ENCODE assay signal across 2 cellular contexts in genomic region chr20:57197352-57198198, GRCh38.
TF ChIP-seq lines count a peak whose summit lies in the region.

No MANE protein-coding gene starts in this region.

TF ChIP-seq in HEK293, 187 proteins besides CTCF, POLR2A, EP300 and RAD21 (continued from another document):
- TF ChIP-seq ZNF280C (tag by site-specific recombination; IDR thresholded peaks at IDR 0.05) (no peak), ZNF157 (tag by site-specific recombination; IDR thresholded peaks at IDR 0.05) (no peak)
TF ChIP-seq in HEK293: peak in this region for 1.

TF ChIP-seq in WTC11, 78 proteins besides CTCF, POLR2A, EP300 and RAD21 (continued from another document):
- TF ChIP-seq ZBTB43 (CRISPR knock-in tag; IDR thresholded peaks at IDR 0.05), result no peak
- TF ChIP-seq TEAD1 (CRISPR knock-in tag; IDR thresholded peaks at IDR 0.05), result no peak
- TF ChIP-seq FOXK1 (CRISPR knock-in tag; IDR thresholded peaks at IDR 0.05), result no peak
- no peak for TF ChIP-seq AFF4 (CRISPR knock-in tag; IDR thresholded peaks at IDR 0.05; ENCODE audit: borderline replicate concordance)
